ENCODE assay signal across 11 cellular contexts in genomic region chr16:74773431-74774222, GRCh38. TPM values are rescaled to one million over a fixed set of nuclear protein-coding genes. Genes with fewer than 3 reads are reported as not detected.
DNase-seq lines count a peak whose midpoint lies in the region; ATAC-seq, FAIRE-seq and TF ChIP-seq lines count a peak whose summit lies in the region.
"Had no signal": no experiment of that assay in that cellular context is flagged by ENCODE, and none has a peak within 500 bp of the region (broad histone marks: within the 10 kb centered on the region; RNA-seq: fewer than 3 reads in every experiment).

No MANE protein-coding gene starts in this region.

- H3K27me3 ChIP-seq in HUES64 (ENCODE audit: insufficient read depth, low read length) (peaks cover 38% of the 10 kb centered on the region), muscle layer of duodenum (ENCODE audit: low read depth, low read length) (peaks cover 7% of the 10 kb centered on the region)
- H3K27me3 ChIP-seq: uterus had no signal

- peak overlapping the region; percentile 83 for H3K4me2 ChIP-seq in A549

- FAIRE-seq in A549 (lab: Jason Lieb, UNC) = no peak

- peak overlapping the region; percentile 20; the same call in 1 of the 2 replicates for H3K9ac ChIP-seq in HUES64 (ENCODE audit: low read depth, low read length)

- H3K4me1 ChIP-seq in A549 (peaks cover 10% of the 10 kb centered on the region; the same call in 2 of the 3 replicates), HUES64 (ENCODE audit: insufficient read depth, low read length) (no peaks in the 10 kb centered on the region), muscle layer of duodenum (ENCODE audit: control insufficient read depth in 1 of 2, insufficient read depth in 2 of 2, low read length in 2 of 2) (peaks cover 0 to 15% of the 10 kb centered on the region in 2 donors)

- in situ Hi-C loops in GM13976 (cut with MboI; ENCODE audit: low sequenced_read_pairs, unreplicated experiment) = no loop called here

- H3K27ac ChIP-seq in A549 = peak overlapping the region; percentile 80 to 85
- H3K27ac ChIP-seq in HUES64 (ENCODE audit: low read depth, low read length) = no peak overlapping the region
- H3K27ac ChIP-seq in coronary artery = no peak overlapping the region
- peak overlapping the region; percentile 0 for H3K27ac ChIP-seq in muscle layer of duodenum (ENCODE audit: low read length)
- H3K27ac ChIP-seq: uterus had no signal

- POLR2A ChIA-PET in A549 (lab: Yijun Ruan, JAX) = interaction anchor here (1.3 to 1.4 kb wide), 2 partner anchors 33 to 89 kb away, joined by 3 to 4 read pairs; no protein-coding TSS in a partner anchor

- TF ChIP-seq CTCF in A549 (IDR thresholded peaks at IDR 0.05) (no peak), coronary artery (IDR thresholded peaks at IDR 0.05) (no peak), GM13976 (IDR thresholded peaks at IDR 0.05; ENCODE audit: borderline replicate concordance, control extremely low read depth, extremely low read depth, insufficient read depth, missing control alignments) (no peak)

- DNase-seq in A549 (ENCODE audit: low read depth in 1 of 2, low spot score in 1 of 2) (no peak), coronary artery (ENCODE audit: low spot score) (no peak), DMS114 treated with DMSO at 0.1 percent for 48 hours (lab: John Stamatoyannopoulos, UW; ENCODE audit: unreplicated experiment) (no peak), A172 (ENCODE audit: low spot score) (no peak), GM13976 (ENCODE audit: low spot score) (no peak)
- DNase-seq: central memory CD4-positive, alpha-beta T cell; uterus had no signal

- no peak for TF ChIP-seq EP300 in A549 (IDR thresholded peaks at IDR 0.05)

- H3K36me3 ChIP-seq in HUES64 (ENCODE audit: insufficient read depth, low read length) = no peaks in the 10 kb centered on the region
- no peaks in the 10 kb centered on the region for H3K36me3 ChIP-seq in muscle layer of duodenum (ENCODE audit: control insufficient read depth in 1 of 2, insufficient read depth in 2 of 2, low read length in 2 of 2)
- H3K36me3 ChIP-seq: uterus had no signal

- CTCF ChIA-PET in A549 (lab: Yijun Ruan, JAX) = interaction anchor here (0.6 to 2.9 kb wide), 27 partner anchors 7 to 94 kb away, joined by 3 to 16 read pairs (median 6); partner anchors contain the start of gene MLKL

- H3K9me3 ChIP-seq in A549 (no peaks in the 10 kb centered on the region), HUES64 (ENCODE audit: insufficient read depth, low read depth, low read length) (no peaks in the 10 kb centered on the region), muscle layer of duodenum (ENCODE audit: control insufficient read depth in 1 of 2, low read length in 2 of 2) (no peaks in the 10 kb centered on the region)
- H3K9me3 ChIP-seq: uterus had no signal

- H3K4me3 ChIP-seq in A549 (peak overlapping the region; percentile 87), HUES64 (ENCODE audit: low read length) (peak overlapping the region; percentile 65), coronary artery (peak overlapping the region; percentile 68), muscle layer of duodenum (ENCODE audit: low read depth in 1 of 2, low read length in 2 of 2) (peak overlapping the region; percentile 53 to 65)

- no peak for TF ChIP-seq RAD21 in A549 (conservative IDR thresholded peaks at IDR 0.05 in 1 of 2, IDR thresholded peaks at IDR 0.05 in 1 of 2)

- no peak for TF ChIP-seq POLR2A in A549 (IDR thresholded peaks at IDR 0.05; ENCODE audit: low read length)

- 61% methylated on average over 13 of the region's 14 CpGs for WGBS in A549 (ENCODE audit: missing lambda C conversion rate)
- 50% methylated on average over 14 of the region's 14 CpGs for WGBS in HUES64

- ATAC-seq in A549 (0 out of 6 replicates have a peak, but pooled peaks of 1 of the 2 experiments have one; percentile 3), HG03045 (IDR thresholded peaks at IDR 0.05; ENCODE audit: unreplicated experiment) (no peak)

TF ChIP-seq in A549, 52 proteins besides CTCF, POLR2A, EP300 and RAD21:
- no peak for TF ChIP-seq POLR2AphosphoS2 (conservative IDR thresholded peaks at IDR 0.05; ENCODE audit: low read length)
- no peak for TF ChIP-seq HOXB13 (CRISPR knock-in tag; IDR thresholded peaks at IDR 0.05; ENCODE audit: low read depth)
- no peak for TF ChIP-seq NPAS2 (CRISPR knock-in tag; IDR thresholded peaks at IDR 0.05; ENCODE audit: borderline replicate concordance)
- no peak for TF ChIP-seq JUN (IDR thresholded peaks at IDR 0.05)
- no peak for TF ChIP-seq RFX5 (IDR thresholded peaks at IDR 0.05)
- no peak for TF ChIP-seq JUNB (IDR thresholded peaks at IDR 0.05)
- no peak for TF ChIP-seq CEBPB (IDR thresholded peaks at IDR 0.05)
- TF ChIP-seq RNF2 (IDR thresholded peaks at IDR 0.05; ENCODE audit: borderline replicate concordance, low read depth) = no peak
- TF ChIP-seq GATA3 (IDR thresholded peaks at IDR 0.05; ENCODE audit: borderline replicate concordance) = no peak
- TF ChIP-seq MAFK (IDR thresholded peaks at IDR 0.05; ENCODE audit: partially characterized antibody) = no peak
- TF ChIP-seq FOXS1 (CRISPR knock-in tag; IDR thresholded peaks at IDR 0.05) = no peak

RNA-seq across cellular contexts. Expression of gene FA2H, which starts 1.0 kb away (rescaled TPM):
- 7.1 and 11.0 TPM in 2 replicates for polyA plus RNA-seq in A549 (2011; rRNA removed)
- polyA plus RNA-seq in A549 (2012; cell fraction: cytosol; rRNA removed) = 9.9 and 14.4 TPM in 2 replicates
- 15.7 and 23.4 TPM in 2 replicates for polyA plus RNA-seq in A549 (2012; cell fraction: nucleus; rRNA removed)
- polyA plus RNA-seq in A549 (2017; fragmentation: RNase III; extraction: RNeasy Plus Mini Kit Qiagen cat#74134 plus additional on column Dnase treatment) = 5.3 to 9.2 TPM (median 5.6 TPM) in 3 replicates
- polyA minus RNA-seq in A549 (2011; rRNA and poly(A)+ RNA removed) = 15.0 and 20.6 TPM in 2 replicates
- 1.5 TPM for polyA plus RNA-seq in HUES64 (2013, experiment 1 of 2)
- polyA plus RNA-seq in HUES64 (2013, experiment 2 of 2) = 1.3 TPM
- total RNA-seq in A172 (2014; rRNA removed; shearing (Covaris generic)) = 0.03 TPM in 1 of 2 replicates, not detected in the other
- total RNA-seq: omental fat pad, uterus had no signal

Comparison
In these comparisons a context has a peak if more than half of its experiments do, and no peak if none do; other contexts are left out.
1. H3K27ac ChIP-seq: peak in A549 (2 of 2) and muscle layer of duodenum (single experiment); none in HUES64 (single experiment) and coronary artery (0 of 2).
2. Peak in every context shown above with its lines, with median percentiles within 50 percentile points of each other: H3K4me3 ChIP-seq.